In the genomic region with DNA sequence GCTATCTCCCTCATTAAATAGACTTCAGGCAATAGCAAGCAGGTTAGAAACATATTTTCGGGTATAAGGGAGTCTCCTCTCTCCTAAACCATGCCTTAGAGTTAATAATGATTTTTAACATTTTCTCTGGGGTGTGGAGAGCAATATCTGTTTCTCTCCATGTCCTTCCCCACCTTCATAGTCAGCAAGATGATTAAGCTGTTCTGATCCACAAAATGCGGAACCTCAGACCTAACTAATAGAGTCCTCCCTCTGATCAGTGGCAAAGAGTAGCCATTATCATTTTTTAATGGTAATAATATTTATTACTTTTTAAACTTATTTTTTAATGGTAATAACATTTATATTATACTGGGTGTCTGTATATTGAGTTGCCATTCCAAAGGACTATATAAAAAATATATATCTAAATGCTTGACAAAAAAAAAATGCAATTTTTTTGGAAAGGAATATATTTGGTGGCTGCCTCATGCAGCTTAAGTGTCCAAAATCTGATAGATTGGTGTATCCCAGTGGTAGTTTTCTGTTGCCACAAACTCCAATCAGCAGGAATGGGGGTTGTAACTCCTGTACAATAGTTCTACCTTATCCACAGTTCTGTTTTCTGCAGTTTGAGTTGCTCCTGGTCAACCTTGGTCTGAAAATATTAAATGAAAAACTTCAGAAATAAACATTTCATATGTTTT, we compare ENCODE assay signal across 26 cellular contexts. TPM values are rescaled to one million over a fixed set of nuclear protein-coding genes. Genes with fewer than 3 reads are reported as not detected.
A peak's percentile ranks its signal among the peaks of the same experiment; 100 is the strongest.
DNase-seq lines count a peak whose midpoint lies in the region; ATAC-seq, FAIRE-seq and TF ChIP-seq lines count a peak whose summit lies in the region.
"Had no signal": no experiment of that assay in that cellular context is flagged by ENCODE, and none has a peak within 500 bp of the region (broad histone marks: within the 10 kb centered on the region; RNA-seq: fewer than 3 reads in every experiment).

No MANE protein-coding gene starts in this region.

- peaks cover 22% of the 10 kb centered on the region for H3K4me1 Mint-ChIP-seq in astrocyte (ENCODE audit: low read depth, unreplicated experiment)
- peaks cover 4% of the 10 kb centered on the region for H3K4me1 Mint-ChIP-seq in activated CD4-positive, alpha-beta T cell treated with anti-CD3 and anti-CD28 coated beads, Interleukin-2, amount 10 ng/mL, durations not matched to agents 24 days and 14 days
- H3K4me1 Mint-ChIP-seq in activated naive CD8-positive, alpha-beta T cell treated with anti-CD3 and anti-CD28 coated beads, Interleukin-2, amount 50 U/mL, for 24 hours: no peaks in the 10 kb centered on the region
- H3K4me1 Mint-ChIP-seq in natural killer cell: no peaks in the 10 kb centered on the region
- H3K4me1 Mint-ChIP-seq: nephron, T-helper 17 cell had no signal

- peaks cover 6 to 28% (median 22%) of the 10 kb centered on the region in 10 experiments; a peak in 19 of 20 replicates for H3K4me1 ChIP-seq in BLaER1 treated with 17β-estradiol and CSF1 and Interleukin-3, amounts not matched to agents 10 nM and 100 nM
- H3K4me1 ChIP-seq in OCI-LY7 (ENCODE audit: insufficient read depth, low read length, poor library complexity, severe bottlenecking) (peaks cover 66% of the 10 kb centered on the region), astrocyte (ENCODE audit: insufficient read depth, low read length) (peaks cover 21% of the 10 kb centered on the region), mesenchymal stem cell (ENCODE audit: control insufficient read depth, insufficient read depth, low read depth, low read length) (peaks cover 8% of the 10 kb centered on the region)
- H3K4me1 ChIP-seq: spleen, upper lobe of left lung had no signal

- no peak overlapping the region for H3K23ac ChIP-seq in mesenchymal stem cell (ENCODE audit: low read length in 2 of 2)

- H3K36me3 Mint-ChIP-seq in astrocyte (ENCODE audit: low read depth, unreplicated experiment) (peaks cover 2% of the 10 kb centered on the region), natural killer cell (no peaks in the 10 kb centered on the region)
- no peaks in the 10 kb centered on the region for H3K36me3 Mint-ChIP-seq in activated CD4-positive, alpha-beta T cell treated with anti-CD3 and anti-CD28 coated beads, Interleukin-2, amount 10 ng/mL, durations not matched to agents 24 days and 14 days (ENCODE audit: low read depth)
- H3K36me3 Mint-ChIP-seq in activated naive CD8-positive, alpha-beta T cell treated with anti-CD3 and anti-CD28 coated beads, Interleukin-2, amount 50 U/mL, for 24 hours (ENCODE audit: low read depth): no peaks in the 10 kb centered on the region

- TF ChIP-seq CTCF in OCI-LY7 (conservative IDR thresholded peaks at IDR 0.05; ENCODE audit: low read length) (no peak), astrocyte (IDR thresholded peaks at IDR 0.05; ENCODE audit: insufficient read depth, low read depth, low read length) (no peak), natural killer cell (IDR thresholded peaks at IDR 0.05) (no peak)

- H2BK120ac ChIP-seq in mesenchymal stem cell (ENCODE audit: low read depth, low read length): no peak overlapping the region

- no TSS peak for BruUV-seq in OCI-LY7 (replicated peaks; lab: Mats Ljungman, UMichigan)

- peak overlapping the region in 9 of 11 experiments; percentile 8 to 62 (median 51); a peak in 13 of 22 replicates for H3K27ac ChIP-seq in BLaER1 treated with 17β-estradiol and CSF1 and Interleukin-3, amounts not matched to agents 10 nM and 100 nM
- H3K27ac ChIP-seq in OCI-LY7 (ENCODE audit: low read depth, low read length, poor library complexity, severe bottlenecking): no peak overlapping the region
- peak overlapping the region; percentile 69 for H3K27ac ChIP-seq in astrocyte (ENCODE audit: low read depth, low read length)
- H3K27ac ChIP-seq in mesenchymal stem cell (ENCODE audit: low read length, poor library complexity, severe bottlenecking): peak overlapping the region; percentile 98
- H3K27ac ChIP-seq: C4-2B, ovary, SK-N-MC, spleen, upper lobe of left lung had no signal

- no peaks in the 10 kb centered on the region for H3K36me3 ChIP-seq in BLaER1 treated with 17β-estradiol and CSF1 and Interleukin-3, amounts not matched to agents 10 nM and 100 nM
- H3K36me3 ChIP-seq in OCI-LY7 (ENCODE audit: insufficient read depth, low read length) (no peaks in the 10 kb centered on the region), astrocyte (ENCODE audit: insufficient read depth, low read length) (no peaks in the 10 kb centered on the region), mesenchymal stem cell (ENCODE audit: control insufficient read depth in 1 of 2, insufficient read depth in 2 of 2, low read depth in 1 of 2, low read length in 2 of 2) (no peaks in the 10 kb centered on the region)
- H3K36me3 ChIP-seq: ovary, spleen, upper lobe of left lung had no signal

- H3K79me2 ChIP-seq in OCI-LY7 (ENCODE audit: insufficient read depth, low read depth, low read length): no peaks in the 10 kb centered on the region
- no peaks in the 10 kb centered on the region for H3K79me2 ChIP-seq in astrocyte (ENCODE audit: insufficient read depth, low read length)

- H3K4ac ChIP-seq in mesenchymal stem cell (ENCODE audit: low read depth in 1 of 2, low read length in 2 of 2): no peak overlapping the region

- intact Hi-C loops in OCI-LY7 (cut with micrococcal nuclease; ENCODE audit: unreplicated experiment): no loop called here
- intact Hi-C loops in activated CD4-positive, alpha-beta T cell treated with anti-CD3 and anti-CD28 coated beads, Interleukin-2, amount 10 ng/mL, durations not matched to agents 24 days and 14 days (cut with micrococcal nuclease): no loop called here
- intact Hi-C loops in natural killer cell (cut with micrococcal nuclease): loop anchor here (1.0 kb wide), 1 partner anchor 8 kb away; no protein-coding TSS in a partner anchor

- no peak overlapping the region for H3K4me3 Mint-ChIP-seq in astrocyte (ENCODE audit: unreplicated experiment)
- H3K4me3 Mint-ChIP-seq in activated CD4-positive, alpha-beta T cell treated with anti-CD3 and anti-CD28 coated beads, Interleukin-2, amount 10 ng/mL, durations not matched to agents 24 days and 14 days: no peak overlapping the region
- H3K4me3 Mint-ChIP-seq in activated naive CD8-positive, alpha-beta T cell treated with anti-CD3 and anti-CD28 coated beads, Interleukin-2, amount 50 U/mL, for 24 hours: no peak overlapping the region
- no peak overlapping the region for H3K4me3 Mint-ChIP-seq in natural killer cell
- H3K4me3 Mint-ChIP-seq: nephron, T-helper 17 cell had no signal

- H3K27me3 Mint-ChIP-seq in astrocyte (ENCODE audit: low read depth, unreplicated experiment) (no peaks in the 10 kb centered on the region), natural killer cell (ENCODE audit: low read depth in 2 of 2) (peaks cover 0 to 10% of the 10 kb centered on the region in 2 donors)
- H3K27me3 Mint-ChIP-seq in activated CD4-positive, alpha-beta T cell treated with anti-CD3 and anti-CD28 coated beads, Interleukin-2, amount 10 ng/mL, durations not matched to agents 24 days and 14 days: peaks cover 6% of the 10 kb centered on the region
- peaks cover 2% of the 10 kb centered on the region for H3K27me3 Mint-ChIP-seq in activated naive CD8-positive, alpha-beta T cell treated with anti-CD3 and anti-CD28 coated beads, Interleukin-2, amount 50 U/mL, for 24 hours

- H3K27me3 ChIP-seq in BLaER1 treated with 17β-estradiol and CSF1 and Interleukin-3, amounts not matched to agents 10 nM and 100 nM: no peaks in the 10 kb centered on the region
- H3K27me3 ChIP-seq in astrocyte (ENCODE audit: insufficient read depth, low read length): no peaks in the 10 kb centered on the region
- no peaks in the 10 kb centered on the region for H3K27me3 ChIP-seq in mesenchymal stem cell (ENCODE audit: control insufficient read depth in 1 of 2, insufficient read depth in 1 of 2, low read length in 2 of 2)
- H3K27me3 ChIP-seq: ovary, upper lobe of left lung had no signal

- H3K9me3 Mint-ChIP-seq in astrocyte (ENCODE audit: unreplicated experiment): no peaks in the 10 kb centered on the region
- no peaks in the 10 kb centered on the region for H3K9me3 Mint-ChIP-seq in activated CD4-positive, alpha-beta T cell treated with anti-CD3 and anti-CD28 coated beads, Interleukin-2, amount 10 ng/mL, durations not matched to agents 24 days and 14 days
- no peaks in the 10 kb centered on the region for H3K9me3 Mint-ChIP-seq in activated naive CD8-positive, alpha-beta T cell treated with anti-CD3 and anti-CD28 coated beads, Interleukin-2, amount 50 U/mL, for 24 hours
- H3K9me3 Mint-ChIP-seq in natural killer cell: no peaks in the 10 kb centered on the region
- H3K9me3 Mint-ChIP-seq: nephron had no signal

- peak overlapping the region; percentile 91 for H2BK5ac ChIP-seq in mesenchymal stem cell (ENCODE audit: low read depth, low read length, poor library complexity, severe bottlenecking)

- H4K91ac ChIP-seq in mesenchymal stem cell (ENCODE audit: low read length): no peak overlapping the region

- H3K79me1 ChIP-seq in mesenchymal stem cell (replicated peaks; ENCODE audit: low read length, poor library complexity, severe bottlenecking): peaks cover 2% of the 10 kb centered on the region

- H3K9me2 ChIP-seq in OCI-LY7 (ENCODE audit: insufficient read depth, low read length): no peaks in the 10 kb centered on the region

- ATAC-seq in HG02973 (IDR thresholded peaks at IDR 0.05; ENCODE audit: unreplicated experiment) (no peak), natural killer cell (no peak)
- ATAC-seq in activated naive CD8-positive, alpha-beta T cell treated with anti-CD3 and anti-CD28 coated beads, Interleukin-2, amount 50 U/mL, for 24 hours: no peak
- ATAC-seq: T-helper 17 cell had no signal

- H2AFZ ChIP-seq in OCI-LY7 (ENCODE audit: low read length) (peak overlapping the region; percentile 29; the same call in 1 of the 2 replicates), astrocyte (ENCODE audit: low read depth, low read length) (peak overlapping the region; percentile 23), mesenchymal stem cell (ENCODE audit: low read depth, low read length) (no peak overlapping the region)

- FAIRE-seq in astrocyte (lab: Jason Lieb, UNC): no peak
- FAIRE-seq: endometrium, kidney had no signal

- no peak overlapping the region for H2BK15ac ChIP-seq in mesenchymal stem cell (ENCODE audit: low read depth, poor library complexity, severe bottlenecking)

- no peak overlapping the region for H4K8ac ChIP-seq in mesenchymal stem cell (ENCODE audit: low read length)

- peak overlapping the region; percentile 65 for H2AK5ac ChIP-seq in mesenchymal stem cell (ENCODE audit: low read length, severe bottlenecking)

- H3K14ac ChIP-seq in mesenchymal stem cell (ENCODE audit: low read length in 2 of 2): no peak overlapping the region

- no peak overlapping the region for H3K4me3 ChIP-seq in BLaER1 treated with 17β-estradiol and CSF1 and Interleukin-3, amounts not matched to agents 10 nM and 100 nM
- H3K4me3 ChIP-seq in OCI-LY7 (ENCODE audit: low read depth, low read length, poor library complexity, severe bottlenecking) (no peak overlapping the region), astrocyte (ENCODE audit: insufficient read depth, low read depth, low read length) (no peak overlapping the region), mesenchymal stem cell (ENCODE audit: insufficient read depth in 1 of 2, low read depth in 1 of 2, low read length in 2 of 2) (no peak overlapping the region)
- H3K4me3 ChIP-seq: ovary, SK-N-MC, spleen, upper lobe of left lung had no signal

- no CpG with 5 or more reads among the region's 2 CpGs for WGBS in mesenchymal stem cell

- H3K27ac Mint-ChIP-seq in astrocyte (ENCODE audit: unreplicated experiment) (peak overlapping the region; percentile 93), natural killer cell (no peak overlapping the region)
- H3K27ac Mint-ChIP-seq in activated CD4-positive, alpha-beta T cell treated with anti-CD3 and anti-CD28 coated beads, Interleukin-2, amount 10 ng/mL, durations not matched to agents 24 days and 14 days: no peak overlapping the region
- no peak overlapping the region for H3K27ac Mint-ChIP-seq in activated naive CD8-positive, alpha-beta T cell treated with anti-CD3 and anti-CD28 coated beads, Interleukin-2, amount 50 U/mL, for 24 hours
- H3K27ac Mint-ChIP-seq: nephron, T-helper 17 cell had no signal

- CTCF ChIA-PET in OCI-LY7 (lab: Charles Lee; ENCODE audit: unreplicated experiment): interaction anchor here (0.5 kb wide), 1 partner anchor 241 kb away, joined by 3 read pairs; no protein-coding TSS in a partner anchor

- POLR2A ChIA-PET in OCI-LY7 (lab: Charles Lee): interaction anchor here (0.6 to 1.6 kb wide), 5 partner anchors 13 to 182 kb away, joined by 3 to 5 read pairs (median 4); no protein-coding TSS in a partner anchor

- peak overlapping the region; percentile 5 to 74 (median 50); a peak in 21 of 22 replicates for H3K4me2 ChIP-seq in BLaER1 treated with 17β-estradiol and CSF1 and Interleukin-3, amounts not matched to agents 10 nM and 100 nM
- H3K4me2 ChIP-seq in OCI-LY7 (ENCODE audit: low read length): no peak overlapping the region
- peak overlapping the region; percentile 57 for H3K4me2 ChIP-seq in astrocyte (ENCODE audit: low read length)
- H3K4me2 ChIP-seq in mesenchymal stem cell (ENCODE audit: low read length, poor library complexity, severe bottlenecking): peak overlapping the region; percentile 18

- DNase-seq in OCI-LY7 (ENCODE audit: low spot score) (no peak), astrocyte (ENCODE audit: low read depth) (no peak), mesenchymal stem cell (no peak), natural killer cell (no peak)
- DNase-seq in activated CD4-positive, alpha-beta T cell treated with anti-CD3 and anti-CD28 coated beads, Interleukin-2, amount 10 ng/mL, durations not matched to agents 24 days and 14 days: no peak
- no peak for DNase-seq in activated naive CD8-positive, alpha-beta T cell treated with anti-CD3 and anti-CD28 coated beads, Interleukin-2, amount 50 U/mL, for 24 hours
- DNase-seq: activated CD4-positive, alpha-beta T cell treated with anti-CD3 and anti-CD28 coated beads for 4 hours; activated CD8-positive, alpha-beta memory T cell treated with anti-CD3 and anti-CD28 coated beads for 24 hours; activated effector memory CD4-positive, alpha-beta T cell treated with anti-CD3 and anti-CD28 coated beads, Interleukin-2, amount 50 U/mL, for 16 hours; activated T-cell treated with anti-CD3 and anti-CD28 coated beads, Interleukin-2, amount 50 U/mL, for 1 hour; Calu3; DND-41; kidney; NCI-H1105; NCI-H187 treated with DMSO at 0.1 percent for 48 hours; ovary; retina; spleen; T-helper 17 cell; upper lobe of left lung had no signal

- H3K18ac ChIP-seq in mesenchymal stem cell (ENCODE audit: low read depth in 1 of 2, low read length in 2 of 2): no peak overlapping the region

- no peak overlapping the region for H2BK12ac ChIP-seq in mesenchymal stem cell (ENCODE audit: low read length in 2 of 2)

- no peak overlapping the region for H3K9ac ChIP-seq in BLaER1 treated with 17β-estradiol and CSF1 and Interleukin-3, amounts not matched to agents 10 nM and 100 nM
- H3K9ac ChIP-seq in astrocyte (ENCODE audit: low read length) (no peak overlapping the region), mesenchymal stem cell (ENCODE audit: low read length) (peak overlapping the region; percentile 46)

- H3K9me3 ChIP-seq in BLaER1 treated with 17β-estradiol and CSF1 and Interleukin-3, amounts not matched to agents 10 nM and 100 nM (replicated peaks in 1 of 11): no peaks in the 10 kb centered on the region
- no peaks in the 10 kb centered on the region for H3K9me3 ChIP-seq in OCI-LY7 (ENCODE audit: low read length)
- no peaks in the 10 kb centered on the region for H3K9me3 ChIP-seq in astrocyte (ENCODE audit: insufficient read depth, low read depth, low read length)
- H3K9me3 ChIP-seq in mesenchymal stem cell (ENCODE audit: control insufficient read depth, low read length): no peaks in the 10 kb centered on the region
- H3K9me3 ChIP-seq: ovary, spleen, upper lobe of left lung had no signal

- no peaks in the 10 kb centered on the region for H4K20me1 ChIP-seq in BLaER1 treated with 17β-estradiol and CSF1 and Interleukin-3, amounts not matched to agents 10 nM and 100 nM
- H4K20me1 ChIP-seq in OCI-LY7 (ENCODE audit: insufficient read depth, low read length): no peaks in the 10 kb centered on the region
- no peaks in the 10 kb centered on the region for H4K20me1 ChIP-seq in astrocyte (ENCODE audit: insufficient read depth, low read length)

RNA-seq across cellular contexts. Expression of gene BTN3A2, which starts 14.0 kb away (rescaled TPM):
- 47.9 and 54.5 TPM in 2 replicates for total RNA-seq in OCI-LY7 (2014; rRNA removed; shearing (Covaris generic))
- total RNA-seq in OCI-LY7 (2022) (70.8 and 95.7 TPM in 2 replicates), astrocyte (31.7 and 34.1 TPM in 2 replicates), natural killer cell (100 to 1,000 TPM; 174 to 260 (median 211) TPM)
- 31.1 TPM for polyA plus RNA-seq in mesenchymal stem cell (2013, experiment 1 of 2)
- 32.3 TPM for polyA plus RNA-seq in mesenchymal stem cell (2013, experiment 2 of 2)
- total RNA-seq in activated CD4-positive, alpha-beta T cell treated with anti-CD3 and anti-CD28 coated beads, Interleukin-2, amount 10 ng/mL, durations not matched to agents 24 days and 14 days: 48.0 and 50.8 TPM in 2 replicates

RNA-seq across cellular contexts. Expression of gene BTN2A2, which starts 31.9 kb away (rescaled TPM):
- total RNA-seq in OCI-LY7 (2014; rRNA removed; shearing (Covaris generic)): 42.0 and 45.1 TPM in 2 replicates
- 35.0 and 44.8 TPM in 2 replicates for total RNA-seq in OCI-LY7 (2022)
- total RNA-seq in astrocyte: 19.9 and 25.1 TPM in 2 replicates
- 14.4 TPM for polyA plus RNA-seq in mesenchymal stem cell (2013, experiment 1 of 2)
- polyA plus RNA-seq in mesenchymal stem cell (2013, experiment 2 of 2): 13.8 TPM
- total RNA-seq in activated CD4-positive, alpha-beta T cell treated with anti-CD3 and anti-CD28 coated beads, Interleukin-2, amount 10 ng/mL, durations not matched to agents 24 days and 14 days: 23.8 and 25.0 TPM in 2 replicates
- 100 to 1,000 TPM in 1 of 3 donors, 10 to 100 TPM in 2; 72.2 to 104 (median 76.1) TPM for total RNA-seq in natural killer cell

RNA-seq across cellular contexts. Expression of gene BTN3A1, which starts 51.1 kb away (rescaled TPM):
- total RNA-seq in OCI-LY7 (2014; rRNA removed; shearing (Covaris generic)): 33.4 and 34.6 TPM in 2 replicates
- total RNA-seq in OCI-LY7 (2022): 33.3 and 46.5 TPM in 2 replicates
- total RNA-seq in astrocyte: 22.2 and 29.9 TPM in 2 replicates
- polyA plus RNA-seq in mesenchymal stem cell (2013, experiment 1 of 2): 17.7 TPM
- polyA plus RNA-seq in mesenchymal stem cell (2013, experiment 2 of 2): 18.2 TPM
- 29.6 and 33.2 TPM in 2 replicates for total RNA-seq in activated CD4-positive, alpha-beta T cell treated with anti-CD3 and anti-CD28 coated beads, Interleukin-2, amount 10 ng/mL, durations not matched to agents 24 days and 14 days
- 100 to 1,000 TPM; 285 to 373 (median 348) TPM for total RNA-seq in natural killer cell
